8 cellular contexts compared by ENCODE assay signal in genomic region chr13:40770934-40771618, GRCh38. TPM values are rescaled to one million over a fixed set of nuclear protein-coding genes. Genes with fewer than 3 reads are reported as not detected.
DNase-seq lines count a peak whose midpoint lies in the region; ATAC-seq lines count a peak whose summit lies in the region.

MRPS31 (minus strand) TSS chr13:40771190; CDS start chr13:40771136, 54 bp downstream.

- no peaks in the 10 kb centered on the region; the same call in 1 of the 2 replicates for H4K20me1 ChIP-seq in BLaER1

- H3K4me3 ChIP-seq in BLaER1: peak within 1 kb of the TSS; percentile 94

- no peaks in the 10 kb centered on the region for H3K27me3 Mint-ChIP-seq in activated CD4-positive, alpha-beta T cell treated with anti-CD3 and anti-CD28 coated beads, Interleukin-2, amount 10 ng/mL, durations not matched to agents 7 days and 5 days

- H3K36me3 ChIP-seq in BLaER1: peaks cover 14% of the 10 kb centered on the region

- POLR2A ChIA-PET in activated CD4-positive, alpha-beta T cell treated with anti-CD3 and anti-CD28 coated beads, Interleukin-2, amount 10 ng/mL, durations not matched to agents 7 days and 5 days (lab: Charles Lee): no interaction called here

- H3K27ac ChIP-seq in BLaER1: peak within 1 kb of the TSS; percentile 92

- H3K4me1 Mint-ChIP-seq in activated CD4-positive, alpha-beta T cell treated with anti-CD3 and anti-CD28 coated beads, Interleukin-2, amount 10 ng/mL, durations not matched to agents 7 days and 5 days: peaks cover 37% of the 10 kb centered on the region

- ATAC-seq in GM19328 (IDR thresholded peaks at IDR 0.05; ENCODE audit: unreplicated experiment) (peak; percentile 96), HG03520 (IDR thresholded peaks at IDR 0.05; ENCODE audit: unreplicated experiment) (peak; percentile 97), left lobe of liver (peak; percentile 94)

- DNase-seq in NCI-H69 (lab: John Stamatoyannopoulos, UW): peak; percentile 89
- peak; percentile 95 for DNase-seq in activated CD4-positive, alpha-beta T cell treated with anti-CD3 and anti-CD28 coated beads, Interleukin-2, amount 10 ng/mL, durations not matched to agents 7 days and 5 days
- DNase-seq in dedifferentiated amniotic fluid mesenchymal stem cell (ENCODE audit: extremely low spot score): peak; percentile 92
- DNase-seq in left lobe of liver (ENCODE audit: low spot score): peak; percentile 99
- peak; percentile 90 for DNase-seq in stimulated activated CD4-positive, alpha-beta T cell treated with anti-CD3 and anti-CD28 coated beads, Interleukin-2, amount 100 ng/mL, for 4 hours (ENCODE audit: low read depth)

- H3K4me3 Mint-ChIP-seq in activated CD4-positive, alpha-beta T cell treated with anti-CD3 and anti-CD28 coated beads, Interleukin-2, amount 10 ng/mL, durations not matched to agents 7 days and 5 days: peak within 1 kb of the TSS; percentile 98

- H3K9me3 Mint-ChIP-seq in activated CD4-positive, alpha-beta T cell treated with anti-CD3 and anti-CD28 coated beads, Interleukin-2, amount 10 ng/mL, durations not matched to agents 7 days and 5 days: no peaks in the 10 kb centered on the region

- CTCF ChIA-PET in activated CD4-positive, alpha-beta T cell treated with anti-CD3 and anti-CD28 coated beads, Interleukin-2, amount 10 ng/mL, durations not matched to agents 7 days and 5 days (lab: Charles Lee): interaction anchor here (0.7 kb wide), 1 partner anchor 12 kb away, joined by 3 read pairs; no protein-coding TSS in a partner anchor

- peak within 1 kb of the TSS; percentile 97 for H3K4me2 ChIP-seq in BLaER1

- H3K27me3 ChIP-seq in BLaER1: no peaks in the 10 kb centered on the region

- peaks cover 4% of the 10 kb centered on the region for H3K36me3 Mint-ChIP-seq in activated CD4-positive, alpha-beta T cell treated with anti-CD3 and anti-CD28 coated beads, Interleukin-2, amount 10 ng/mL, durations not matched to agents 7 days and 5 days (ENCODE audit: low read depth)

- H3K9me3 ChIP-seq in BLaER1: no peaks in the 10 kb centered on the region

- peak within 1 kb of the TSS; percentile 96 for H3K27ac Mint-ChIP-seq in activated CD4-positive, alpha-beta T cell treated with anti-CD3 and anti-CD28 coated beads, Interleukin-2, amount 10 ng/mL, durations not matched to agents 7 days and 5 days

- peaks cover 18% of the 10 kb centered on the region for H3K4me1 ChIP-seq in BLaER1

- peak within 1 kb of the TSS; percentile 96 for H3K9ac ChIP-seq in BLaER1

RNA-seq across cellular contexts. Expression of gene MRPS31, which starts in this region (rescaled TPM):
- 10 to 100 TPM; 32.3 to 36.2 TPM for total RNA-seq in activated CD4-positive, alpha-beta T cell treated with anti-CD3 and anti-CD28 coated beads, Interleukin-2, amount 10 ng/mL, durations not matched to agents 7 days and 5 days
- 14.9 TPM for total RNA-seq in left lobe of liver

Comparison
In these comparisons a context has a peak if more than half of its experiments do, and no peak if none do; other contexts are left out.
1. Peak in every context shown above with its lines: DNase-seq, ATAC-seq, H3K4me3 ChIP-seq and H3K27ac ChIP-seq.